Comparison of ENCODE assay signal across 17 cellular contexts in genomic region chr6:53808302-53808881, GRCh38. TPM values are rescaled to one million over a fixed set of nuclear protein-coding genes. Genes with fewer than 3 reads are reported as not detected.
DNase-seq lines count a peak whose midpoint lies in the region; ATAC-seq, FAIRE-seq and TF ChIP-seq lines count a peak whose summit lies in the region.
"Had no signal": no experiment of that assay in that cellular context is flagged by ENCODE, and none has a peak within 500 bp of the region (broad histone marks: within the 10 kb centered on the region; RNA-seq: fewer than 3 reads in every experiment).

No MANE protein-coding gene starts in this region.

- H3K79me2 ChIP-seq in GM23338 (replicated peaks; ENCODE audit: insufficient read depth) (peaks cover 57% of the 10 kb centered on the region), astrocyte (ENCODE audit: insufficient read depth, low read length) (peaks cover 13% of the 10 kb centered on the region)

- DNase-seq in A549 (ENCODE audit: low read depth in 1 of 2, low spot score in 1 of 2), result no peak
- no peak for DNase-seq in GM23338 (ENCODE audit: low spot score)
- no peak for DNase-seq in astrocyte (ENCODE audit: low read depth)
- DNase-seq in neural crest cell (ENCODE audit: low read depth, low spot score), result no peak
- DNase-seq in NK-92 treated with Interleukin-12 subunit alpha and Interleukin-12 subunit beta, amount 100 ng/mL, for 24 hours (lab: John Stamatoyannopoulos, UW), result no peak
- no peak for DNase-seq in activated CD4-positive, alpha-beta T cell treated with anti-CD3 and anti-CD28 coated beads, Interleukin-2, amount 50 U/mL, for 4 hours
- no peak for DNase-seq in KBM-7
- DNase-seq: CD8-positive, alpha-beta T cell; COR-L47; DND-41; GDM1; HCEC 1CT had no signal

- no peaks in the 10 kb centered on the region for H3K27me3 Mint-ChIP-seq in GM23338 (ENCODE audit: insufficient read depth, low read depth, poor library complexity)
- H3K27me3 Mint-ChIP-seq in astrocyte (ENCODE audit: low read depth, unreplicated experiment), result no peaks in the 10 kb centered on the region
- no peaks in the 10 kb centered on the region for H3K27me3 Mint-ChIP-seq in neural crest cell (ENCODE audit: low read depth)

- H3K27me3 ChIP-seq in GM23338 (ENCODE audit: insufficient read depth) (no peaks in the 10 kb centered on the region), astrocyte (ENCODE audit: insufficient read depth, low read length) (no peaks in the 10 kb centered on the region)

- H3K27ac ChIP-seq in A549 (no peak overlapping the region), GM23338 (ENCODE audit: low read depth) (no peak overlapping the region), astrocyte (ENCODE audit: low read depth, low read length) (no peak overlapping the region)
- H3K27ac ChIP-seq: HL-60 had no signal

- H3K27ac Mint-ChIP-seq in GM23338 (0 out of 2 replicates have a peak overlapping the region, but pooled peaks have one; percentile 24), astrocyte (ENCODE audit: unreplicated experiment) (peak overlapping the region; percentile 31), neural crest cell (ENCODE audit: unreplicated experiment) (peak overlapping the region; percentile 16)
- H3K27ac Mint-ChIP-seq: CD8-positive, alpha-beta T cell had no signal

- no peak for ATAC-seq in A549
- ATAC-seq in GM23338, result no peak
- ATAC-seq: CD8-positive, alpha-beta T cell had no signal

- TF ChIP-seq RAD21 in A549 (conservative IDR thresholded peaks at IDR 0.05 in 1 of 2, IDR thresholded peaks at IDR 0.05 in 1 of 2), result no peak

- H3K36me3 Mint-ChIP-seq in GM23338 (ENCODE audit: low read depth) (no peaks in the 10 kb centered on the region), astrocyte (ENCODE audit: low read depth, unreplicated experiment) (no peaks in the 10 kb centered on the region), neural crest cell (ENCODE audit: low read depth) (no peaks in the 10 kb centered on the region)
- H3K36me3 Mint-ChIP-seq: CD14-positive monocyte; CD8-positive, alpha-beta T cell had no signal

- H3K4me3 Mint-ChIP-seq in GM23338, result no peak overlapping the region
- H3K4me3 Mint-ChIP-seq in astrocyte (ENCODE audit: unreplicated experiment), result no peak overlapping the region
- H3K4me3 Mint-ChIP-seq in neural crest cell, result no peak overlapping the region
- H3K4me3 Mint-ChIP-seq: CD14-positive monocyte; CD8-positive, alpha-beta T cell had no signal

- peaks cover 46% of the 10 kb centered on the region for H3K4me1 Mint-ChIP-seq in GM23338
- peaks cover 41% of the 10 kb centered on the region for H3K4me1 Mint-ChIP-seq in astrocyte (ENCODE audit: low read depth, unreplicated experiment)
- peaks cover 19% of the 10 kb centered on the region for H3K4me1 Mint-ChIP-seq in neural crest cell

- H3K4me3 ChIP-seq in A549, result no peak overlapping the region
- no peak overlapping the region for H3K4me3 ChIP-seq in GM23338
- no peak overlapping the region for H3K4me3 ChIP-seq in astrocyte (ENCODE audit: insufficient read depth, low read depth, low read length)

- in situ Hi-C loops in KBM-7 (cut with MboI; ENCODE audit: low pct_unique_long_range_greater_than_20kb, low sequenced_read_pairs), result no loop called here

- CTCF ChIA-PET in A549 (lab: Yijun Ruan, JAX), result interaction anchor here (1.3 kb wide), 1 partner anchor 80 kb away, joined by 3 read pairs; no protein-coding TSS in a partner anchor

- peaks cover 7% of the 10 kb centered on the region; the same call in 1 of the 3 replicates for H3K4me1 ChIP-seq in A549
- peaks cover 16% of the 10 kb centered on the region for H3K4me1 ChIP-seq in GM23338 (ENCODE audit: insufficient read depth)
- peaks cover 5% of the 10 kb centered on the region for H3K4me1 ChIP-seq in astrocyte (ENCODE audit: insufficient read depth, low read length)

- no peaks in the 10 kb centered on the region for H3K9me3 ChIP-seq in A549
- no peaks in the 10 kb centered on the region for H3K9me3 ChIP-seq in astrocyte (ENCODE audit: insufficient read depth, low read depth, low read length)

- H3F3A ChIP-seq in GM23338 (replicated peaks; ENCODE audit: low read depth), result no peaks in the 10 kb centered on the region

- H3K36me3 ChIP-seq in GM23338 (ENCODE audit: insufficient read depth), result no peaks in the 10 kb centered on the region
- no peaks in the 10 kb centered on the region for H3K36me3 ChIP-seq in astrocyte (ENCODE audit: insufficient read depth, low read length)

- TF ChIP-seq CTCF in A549 (IDR thresholded peaks at IDR 0.05) (no peak), GM23338 (conservative IDR thresholded peaks at IDR 0.05; ENCODE audit: low read depth in 2 of 2) (no peak), astrocyte (IDR thresholded peaks at IDR 0.05; ENCODE audit: insufficient read depth, low read depth, low read length) (no peak), neural crest cell (conservative IDR thresholded peaks at IDR 0.05) (no peak)

- FAIRE-seq in A549 (lab: Jason Lieb, UNC), result no peak
- no peak for FAIRE-seq in astrocyte (lab: Jason Lieb, UNC)
- FAIRE-seq: A204.1, D721Med, GM12892 had no signal

- H3K4me2 ChIP-seq in A549 (no peak overlapping the region), GM23338 (no peak overlapping the region), astrocyte (ENCODE audit: low read length) (no peak overlapping the region)

- no peaks in the 10 kb centered on the region for H3K9me3 Mint-ChIP-seq in GM23338
- no peaks in the 10 kb centered on the region for H3K9me3 Mint-ChIP-seq in astrocyte (ENCODE audit: unreplicated experiment)
- peaks cover under 1% of the 10 kb centered on the region for H3K9me3 Mint-ChIP-seq in neural crest cell
- H3K9me3 Mint-ChIP-seq: CD8-positive, alpha-beta T cell had no signal

- no peaks in the 10 kb centered on the region for H3K9me2 ChIP-seq in GM23338 (ENCODE audit: insufficient read depth)

- POLR2A ChIA-PET in A549 (lab: Yijun Ruan, JAX), result no interaction called here

- H4K20me1 ChIP-seq in GM23338 (replicated peaks; ENCODE audit: insufficient read depth) (peaks cover 13% of the 10 kb centered on the region; the same call in 1 of the 2 replicates), astrocyte (ENCODE audit: insufficient read depth, low read length) (peaks cover 31% of the 10 kb centered on the region)

- TF ChIP-seq EP300 in A549 (IDR thresholded peaks at IDR 0.05), result no peak

- no peak for TF ChIP-seq POLR2A in A549 (IDR thresholded peaks at IDR 0.05; ENCODE audit: low read length)

- no peak overlapping the region for H3K9ac ChIP-seq in astrocyte (ENCODE audit: low read length)

- H2AFZ ChIP-seq in GM23338, result no peak overlapping the region
- no peak overlapping the region for H2AFZ ChIP-seq in astrocyte (ENCODE audit: low read depth, low read length)

TF ChIP-seq in A549, 52 proteins besides CTCF, POLR2A, EP300 and RAD21:
- TF ChIP-seq JUN (IDR thresholded peaks at IDR 0.05) (no peak), MAFK (IDR thresholded peaks at IDR 0.05; ENCODE audit: partially characterized antibody) (peak; percentile 72)
TF ChIP-seq in A549: peak in this region for 1.

TF ChIP-seq in GM23338, 12 proteins besides CTCF, POLR2A, EP300 and RAD21 (continues in another document):
- no peak for TF ChIP-seq ZNF331 (CRISPR knock-in tag; IDR thresholded peaks at IDR 0.05; ENCODE audit: low read depth)

RNA-seq across cellular contexts. Expression of gene LRRC1, which starts 13.6 kb away (rescaled TPM):
- polyA plus RNA-seq in A549 (2011; rRNA removed) (7.3 and 8.0 TPM in 2 replicates), A549 (2017; fragmentation: RNase III; extraction: RNeasy Plus Mini Kit Qiagen cat#74134 plus additional on column Dnase treatment) (4.8 to 5.3 TPM (median 5.2 TPM) in 3 replicates), GM23338 (2016; fragmentation: Nextera tagmentation; extraction: Ambion mirVana) (11.3 TPM in 2 replicates)
- polyA plus RNA-seq in A549 (2012; cell fraction: cytosol; rRNA removed), result 3.5 and 4.3 TPM in 2 replicates
- 4.0 and 5.1 TPM in 2 replicates for polyA plus RNA-seq in A549 (2012; cell fraction: nucleus; rRNA removed)
- polyA minus RNA-seq in A549 (2011; rRNA and poly(A)+ RNA removed), result 4.9 and 5.0 TPM in 2 replicates
- total RNA-seq in GM23338 (2014; rRNA removed; shearing (Covaris generic)), result 16.6 and 18.6 TPM in 2 replicates
- total RNA-seq in astrocyte (11.8 and 14.3 TPM in 2 replicates), neural crest cell (6.6 and 7.1 TPM in 2 replicates)
